Comparison of ENCODE assay signal across 27 cellular contexts in the genomic region with DNA sequence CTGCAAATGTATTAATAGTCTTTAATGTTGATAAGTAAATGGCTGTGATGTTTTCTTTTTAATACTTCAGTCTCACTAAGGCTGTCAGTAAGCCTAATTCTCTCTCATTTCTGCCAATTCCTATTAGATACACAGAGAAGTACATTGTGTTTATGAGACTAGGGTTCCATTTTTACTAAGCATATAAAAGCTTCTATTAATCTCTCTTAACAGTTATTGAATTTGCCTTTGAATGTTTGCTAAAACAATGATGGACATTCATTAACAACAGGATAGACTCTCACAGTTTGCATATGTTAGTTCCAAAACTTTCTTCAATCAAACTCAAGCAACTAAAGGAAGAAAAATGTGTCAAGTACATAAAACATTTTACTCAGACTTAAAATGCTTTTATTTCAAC.
"Had no signal": no experiment of that assay in that cellular context is flagged by ENCODE, and none has a peak within 500 bp of the region (broad histone marks: within the 10 kb centered on the region; RNA-seq: fewer than 3 reads in every experiment).

No MANE protein-coding gene starts in this region.

- DNase-seq: hypothalamus; immature natural killer cell; kidney; left colon; left lung; lower lobe of right lung; mammary epithelial cell; mesenchymal stem cell; natural killer cell; nephron progenitor cell; occipital lobe; right lobe of liver; stimulated activated CD4-positive, alpha-beta T cell treated with anti-CD3 and anti-CD28 coated beads, Interleukin-12 subunit alpha, Interleukin-12 subunit beta, amount 100 ng/mL, for 4 hours; stimulated activated CD4-positive, alpha-beta T cell treated with anti-CD3 and anti-CD28 coated beads, Interleukin-15, amount 100 ng/mL, for 24 hours; stimulated activated CD4-positive, alpha-beta T cell treated with anti-CD3 and anti-CD28 coated beads, Interleukin-2, amount 100 ng/mL, for 24 hours; stimulated activated CD4-positive, alpha-beta T cell treated with anti-CD3 and anti-CD28 coated beads, Interleukin-4, amount 100 ng/mL, for 1 hour; stimulated activated naive B cell treated with anti-CD40 and anti-IgM and Interleukin-4, amounts not matched to agents 10 μg/mL and 1 μg/mL and 100 μg/mL, for 72 hours; stimulated activated naive CD8-positive, alpha-beta T cell treated with anti-CD3 and anti-CD28 coated beads, Interleukin-15, Interleukin-2, amounts not matched to agents 100 U/mL and 50 U/mL, for 24 hours; stomach; tibial artery; uterus had no signal

- H3K9me3 ChIP-seq: left lung, lower lobe of right lung, neutrophil, right atrium auricular region, right lobe of liver, stomach, thoracic aorta, tibial artery, uterus had no signal

- H3K27ac ChIP-seq: left lung, lower lobe of right lung, neural progenitor cell, neutrophil, parathyroid adenoma, right atrium auricular region, right lobe of liver, stomach, thoracic aorta, tibial artery, uterus had no signal

- H3K4me1 Mint-ChIP-seq: immature natural killer cell; natural killer cell; stimulated activated naive B cell treated with anti-CD40 and anti-IgM and Interleukin-4, amounts not matched to agents 10 μg/mL and 1 μg/mL and 100 μg/mL, for 72 hours had no signal

- H3K36me3 Mint-ChIP-seq: natural killer cell; neural progenitor cell; stimulated activated naive B cell treated with anti-CD40 and anti-IgM and Interleukin-4, amounts not matched to agents 10 μg/mL and 1 μg/mL and 100 μg/mL, for 72 hours; type B pancreatic cell had no signal

- H3K79me2 ChIP-seq: parathyroid adenoma had no signal

- H3K27ac Mint-ChIP-seq: immature natural killer cell; natural killer cell; nephron progenitor cell; neural progenitor cell; stimulated activated naive B cell treated with anti-CD40 and anti-IgM and Interleukin-4, amounts not matched to agents 10 μg/mL and 1 μg/mL and 100 μg/mL, for 72 hours; type B pancreatic cell had no signal

- H3K9ac ChIP-seq: neural progenitor cell, parathyroid adenoma had no signal

- H3K4me1 ChIP-seq: lower lobe of right lung, neural progenitor cell, parathyroid adenoma, right atrium auricular region, right lobe of liver, stomach, uterus had no signal

- H2AFZ ChIP-seq: neural progenitor cell, parathyroid adenoma had no signal

- H3K4me3 ChIP-seq: left lung, lower lobe of right lung, neural progenitor cell, right atrium auricular region, right lobe of liver, stomach, thoracic aorta, tibial artery, uterus had no signal

- H3K4me2 ChIP-seq: neural progenitor cell had no signal

- H3K27me3 ChIP-seq: left lung, neural progenitor cell, neutrophil, right atrium auricular region, right lobe of liver, stomach, tibial artery, uterus had no signal

- H3K36me3 ChIP-seq: left lung, lower lobe of right lung, neural progenitor cell, neutrophil, right atrium auricular region, right lobe of liver, stomach, thoracic aorta, tibial artery, uterus had no signal

- H3K4me3 Mint-ChIP-seq: immature natural killer cell; natural killer cell; nephron progenitor cell; neural progenitor cell; stimulated activated naive B cell treated with anti-CD40 and anti-IgM and Interleukin-4, amounts not matched to agents 10 μg/mL and 1 μg/mL and 100 μg/mL, for 72 hours; type B pancreatic cell had no signal

- H3K27me3 Mint-ChIP-seq: stimulated activated naive B cell treated with anti-CD40 and anti-IgM and Interleukin-4, amounts not matched to agents 10 μg/mL and 1 μg/mL and 100 μg/mL, for 72 hours had no signal

- H3K9me3 Mint-ChIP-seq: nephron progenitor cell; neural progenitor cell; stimulated activated naive B cell treated with anti-CD40 and anti-IgM and Interleukin-4, amounts not matched to agents 10 μg/mL and 1 μg/mL and 100 μg/mL, for 72 hours; type B pancreatic cell had no signal

- ATAC-seq: left colon; left lung; lower lobe of right lung; natural killer cell; right lobe of liver; stimulated activated naive B cell treated with anti-CD40 and anti-IgM and Interleukin-4, amounts not matched to agents 10 μg/mL and 1 μg/mL and 100 μg/mL, for 72 hours; stimulated activated naive CD8-positive, alpha-beta T cell treated with anti-CD3 and anti-CD28 coated beads, Interleukin-15, Interleukin-2, amounts not matched to agents 100 U/mL and 50 U/mL, for 24 hours had no signal
